Comparison of ENCODE assay signal across 1 cellular context in the genomic region with DNA sequence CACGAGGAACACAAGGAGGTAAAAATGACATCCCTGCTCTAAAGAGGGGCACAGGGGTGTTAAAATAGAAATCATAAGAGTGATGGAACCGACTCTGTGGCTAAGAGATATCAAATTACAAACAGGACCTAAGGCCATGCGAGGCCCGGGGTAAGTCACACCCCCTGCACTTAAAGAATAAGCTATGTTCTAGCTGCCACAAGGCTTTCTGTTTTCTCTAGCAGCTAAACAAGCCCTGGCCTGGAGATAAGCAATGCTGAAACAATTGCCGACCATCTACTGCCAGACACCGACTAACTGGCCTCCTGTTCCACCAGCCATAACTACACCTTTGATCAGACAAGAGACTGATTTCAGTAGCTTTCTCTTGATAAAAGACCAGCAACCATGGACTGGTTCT.
TF ChIP-seq lines count a peak whose summit lies in the region.

No MANE protein-coding gene starts in this region.

TF ChIP-seq in HepG2, 621 proteins besides CTCF, POLR2A, EP300 and RAD21:
- no peak for TF ChIP-seq MXD4 (CRISPR knock-in tag; IDR thresholded peaks at IDR 0.05)
- TF ChIP-seq PRMT3 (CRISPR knock-in tag; IDR thresholded peaks at IDR 0.05; ENCODE audit: borderline replicate concordance, low read depth): no peak
- no peak for TF ChIP-seq ZBTB37 (CRISPR knock-in tag; IDR thresholded peaks at IDR 0.05)
